ENCODE assay signal across 8 cellular contexts in genomic region chr2:197286805-197287595, GRCh38. TPM values are rescaled to one million over a fixed set of nuclear protein-coding genes. Genes with fewer than 3 reads are reported as not detected.
DNase-seq lines count a peak whose midpoint lies in the region; ATAC-seq and FAIRE-seq lines count a peak whose summit lies in the region.

No MANE protein-coding gene starts in this region.

- H3K36me3 ChIP-seq in ACC112 (ENCODE audit: insufficient read depth, low read length), result no peaks in the 10 kb centered on the region

- peak; percentile 7 for FAIRE-seq in RCC 7860 (lab: Jason Lieb, UNC)

- H3K27ac ChIP-seq in ACC112 (ENCODE audit: low read depth, low read length), result peak overlapping the region; percentile 79

- DNase-seq in RCC 7860 (ENCODE audit: low spot score), result peak; percentile 66
- peak; percentile 30 for DNase-seq in cerebellum (ENCODE audit: low spot score)
- DNase-seq in midbrain (lab: John Stamatoyannopoulos, UW), result peak; percentile 42
- DNase-seq in NCI-H2081 treated with DMSO at 0.1 percent for 48 hours (lab: John Stamatoyannopoulos, UW), result no peak
- DNase-seq in T1000 (lab: John Stamatoyannopoulos, UW), result no peak

- H3K4me1 ChIP-seq in ACC112 (ENCODE audit: control insufficient read depth, insufficient read depth, low read length, unreplicated experiment), result peaks cover 10% of the 10 kb centered on the region

- peak overlapping the region; percentile 87 for H2AFZ ChIP-seq in ACC112 (ENCODE audit: low read length, unreplicated experiment)

- H3K27me3 ChIP-seq in ACC112 (ENCODE audit: insufficient read depth, low read length), result no peaks in the 10 kb centered on the region

- peak overlapping the region; percentile 19; the same call in 1 of the 2 replicates for H3K4me3 ChIP-seq in ACC112 (ENCODE audit: low read depth, low read length)

- no peaks in the 10 kb centered on the region for H3K79me2 ChIP-seq in ACC112 (ENCODE audit: control insufficient read depth, insufficient read depth, low read length, unreplicated experiment)

- peak; percentile 93 for ATAC-seq in GM18517 (IDR thresholded peaks at IDR 0.05; ENCODE audit: unreplicated experiment)
- ATAC-seq in HG03045 (IDR thresholded peaks at IDR 0.05; ENCODE audit: unreplicated experiment), result peak; percentile 95

RNA-seq across cellular contexts. Expression of gene ANKRD44, which starts 23.6 kb away (rescaled TPM):
- total RNA-seq in cerebellum, result 84.9 TPM

Comparison
In these comparisons a context has a peak if more than half of its experiments do, and no peak if none do; other contexts are left out.
1. DNase-seq: peak in RCC 7860 (single experiment), cerebellum (single experiment) and midbrain (single experiment); none in NCI-H2081 treated with DMSO at 0.1 percent for 48 hours (single experiment) and T1000 (single experiment).